1 cellular context compared by ENCODE assay signal in genomic region chr11:36092314-36093030, GRCh38.
TF ChIP-seq lines count a peak whose summit lies in the region.

No MANE protein-coding gene starts in this region.

TF ChIP-seq in K562, 482 proteins besides CTCF, POLR2A, EP300 and RAD21 (continued from another document and continues in another):
- peak in 1 of 2 experiments; percentile 43 for TF ChIP-seq AFF1 (IDR thresholded peaks at IDR 0.05; ENCODE audit: low read depth in 1 of 2, partially characterized antibody in 2 of 2)
- peak; percentile 87 for TF ChIP-seq DPF2 (IDR thresholded peaks at IDR 0.05)
- no peak for TF ChIP-seq TRIM25 (IDR thresholded peaks at IDR 0.05; ENCODE audit: borderline replicate concordance)
- no peak for TF ChIP-seq PTTG1 (tag; IDR thresholded peaks at IDR 0.05; ENCODE audit: low read depth)
- TF ChIP-seq NFXL1 (CRISPR knock-in tag; IDR thresholded peaks at IDR 0.05): no peak
- no peak for TF ChIP-seq USF1 (CRISPR knock-in tag; IDR thresholded peaks at IDR 0.05)
- peak in 1 of 2 experiments; percentile 68; a peak in 2 of 4 replicates for TF ChIP-seq TRIM24 (IDR thresholded peaks at IDR 0.05)
- no peak for TF ChIP-seq SMARCB1 (IDR thresholded peaks at IDR 0.05; ENCODE audit: insufficient read length, low read depth)
- TF ChIP-seq FOXO4 (CRISPR knock-in tag; IDR thresholded peaks at IDR 0.05): no peak
- TF ChIP-seq ZFP1 (CRISPR knock-in tag; IDR thresholded peaks at IDR 0.05): no peak
- TF ChIP-seq VEZF1 (CRISPR knock-in tag; IDR thresholded peaks at IDR 0.05): no peak
- no peak for TF ChIP-seq XRCC3 (IDR thresholded peaks at IDR 0.05)
- no peak for TF ChIP-seq RFX5 (IDR thresholded peaks at IDR 0.05; ENCODE audit: low read depth, low read length)
- no peak for TF ChIP-seq ZNF3 (CRISPR knock-in tag; IDR thresholded peaks at IDR 0.05)
- no peak for TF ChIP-seq TOE1 (IDR thresholded peaks at IDR 0.05; ENCODE audit: borderline replicate concordance)
- TF ChIP-seq TOE1 (CRISPR knock-in tag; IDR thresholded peaks at IDR 0.05; ENCODE audit: borderline replicate concordance, low read depth): no peak
- peak; percentile 73 for TF ChIP-seq ELF4 (CRISPR knock-in tag; IDR thresholded peaks at IDR 0.05)
- TF ChIP-seq FIP1L1 (IDR thresholded peaks at IDR 0.05; ENCODE audit: low read depth, low read length, poor library complexity, severe bottlenecking): no peak
- TF ChIP-seq TCF3 (CRISPR knock-in tag; IDR thresholded peaks at IDR 0.05): 0 out of 2 replicates have a peak, but pooled peaks have one; percentile 33
- TF ChIP-seq SMARCE1 (IDR thresholded peaks at IDR 0.05): peak; percentile 72; the same call in 1 of the 2 replicates
- TF ChIP-seq ZEB2 (IDR thresholded peaks at IDR 0.05): no peak
- TF ChIP-seq SIX5 (IDR thresholded peaks at IDR 0.05; ENCODE audit: borderline replicate concordance in 1 of 2, insufficient read depth in 1 of 2, low read depth in 1 of 2, low read length in 2 of 2): no peak
- TF ChIP-seq ZNF766 (CRISPR knock-in tag; conservative IDR thresholded peaks at IDR 0.05): no peak; the same call in 1 of the 2 replicates
- no peak for TF ChIP-seq HNRNPLL (IDR thresholded peaks at IDR 0.05; ENCODE audit: low read depth, low read length, poor library complexity, severe bottlenecking)
- no peak for TF ChIP-seq CTCFL (IDR thresholded peaks at IDR 0.05; ENCODE audit: borderline replicate concordance, insufficient read depth, low read depth, low read length, poor library complexity, severe bottlenecking)
- no peak for TF ChIP-seq GABPB1 (CRISPR knock-in tag; IDR thresholded peaks at IDR 0.05)
- no peak for TF ChIP-seq ASH1L (IDR thresholded peaks at IDR 0.05; ENCODE audit: borderline replicate concordance, low read depth, partially characterized antibody)
- TF ChIP-seq MTA1 (IDR thresholded peaks at IDR 0.05; ENCODE audit: borderline replicate concordance): peak; percentile 58; the same call in 1 of the 2 replicates
- TF ChIP-seq PTRF (tag; IDR thresholded peaks at IDR 0.05): no peak
- no peak for TF ChIP-seq BCLAF1 (IDR thresholded peaks at IDR 0.05; ENCODE audit: borderline replicate concordance in 1 of 2, control insufficient read depth in 1 of 2, low read depth in 2 of 2, low read length in 1 of 2)
- TF ChIP-seq ZNF280B (CRISPR knock-in tag; IDR thresholded peaks at IDR 0.05): no peak
- no peak for TF ChIP-seq BRD4 (IDR thresholded peaks at IDR 0.05)
- TF ChIP-seq HNRNPK (IDR thresholded peaks at IDR 0.05; ENCODE audit: low read depth, low read length, poor library complexity, severe bottlenecking): no peak
- no peak for TF ChIP-seq FOXK2 (conservative IDR thresholded peaks at IDR 0.05 in 1 of 2, IDR thresholded peaks at IDR 0.05 in 1 of 2; ENCODE audit: low read depth in 2 of 2)
- no peak for TF ChIP-seq ELK3 (CRISPR knock-in tag; IDR thresholded peaks at IDR 0.05)
- TF ChIP-seq RFX1 (IDR thresholded peaks at IDR 0.05): no peak
- TF ChIP-seq MAFK (IDR thresholded peaks at IDR 0.05; ENCODE audit: low read length): no peak
- TF ChIP-seq POLR3G (IDR thresholded peaks at IDR 0.05; ENCODE audit: extremely low read depth, insufficient read length, insufficient replicate concordance): no peak
- TF ChIP-seq CGGBP1 (CRISPR knock-in tag; IDR thresholded peaks at IDR 0.05): no peak
- no peak for TF ChIP-seq ETV5 (CRISPR knock-in tag; IDR thresholded peaks at IDR 0.05; ENCODE audit: low read depth)
- peak; percentile 50 for TF ChIP-seq TAL1 (IDR thresholded peaks at IDR 0.05)
- peak; percentile 53; the same call in 1 of the 2 replicates for TF ChIP-seq MTA2 (IDR thresholded peaks at IDR 0.05; ENCODE audit: low read depth)
- no peak for TF ChIP-seq ZNF449 (CRISPR knock-in tag; IDR thresholded peaks at IDR 0.05)
- peak; percentile 84 for TF ChIP-seq ARID1B (IDR thresholded peaks at IDR 0.05)
- no peak for TF ChIP-seq MAX (CRISPR knock-in tag; IDR thresholded peaks at IDR 0.05)
